In the genomic region with DNA sequence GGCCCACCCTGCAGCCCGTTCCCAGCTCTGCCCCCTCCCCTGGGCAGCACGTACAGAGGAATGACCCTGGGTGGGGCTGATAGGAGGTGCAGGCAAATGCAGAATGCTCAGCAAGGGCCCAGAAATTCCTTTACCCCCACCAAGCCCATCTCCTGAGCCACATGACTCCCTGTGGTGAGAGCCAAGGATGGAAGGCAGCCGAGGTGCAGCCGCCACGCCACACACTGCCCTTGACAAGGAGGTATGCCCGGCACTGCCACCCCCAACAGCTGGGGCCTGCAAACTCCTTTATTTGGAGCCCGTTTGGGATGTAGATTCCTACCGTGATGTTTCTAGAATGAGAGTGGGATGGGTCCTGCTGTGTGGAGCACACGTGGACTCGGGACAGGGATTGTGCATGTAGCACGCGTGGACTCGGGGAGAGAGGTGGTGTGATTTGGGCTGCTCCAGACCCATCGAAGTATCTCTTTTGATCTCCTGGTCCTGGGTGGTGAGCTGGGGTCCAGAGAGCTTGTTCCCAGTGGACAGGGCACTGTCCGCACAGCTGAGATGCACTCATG, we compare ENCODE assay signal across 25 cellular contexts. TPM values are rescaled to one million over a fixed set of nuclear protein-coding genes. Genes with fewer than 3 reads are reported as not detected.
DNase-seq lines count a peak whose midpoint lies in the region; ATAC-seq and TF ChIP-seq lines count a peak whose summit lies in the region.
"Had no signal": no experiment of that assay in that cellular context is flagged by ENCODE, and none has a peak within 500 bp of the region (broad histone marks: within the 10 kb centered on the region; RNA-seq: fewer than 3 reads in every experiment).

No MANE protein-coding gene starts in this region.

- TF ChIP-seq RAD21 in IMR-90 (IDR thresholded peaks at IDR 0.05; ENCODE audit: low read length), result no peak

- H3K9ac ChIP-seq in DND-41 (ENCODE audit: low read depth, low read length) (no peak overlapping the region), IMR-90 (ENCODE audit: low read depth, low read length) (no peak overlapping the region)
- H3K9ac ChIP-seq: GM23248, KMS-11 had no signal

- H3K9me3 ChIP-seq in DND-41 (ENCODE audit: insufficient read depth, low read length, severe bottlenecking) (no peaks in the 10 kb centered on the region), IMR-90 (ENCODE audit: control insufficient read depth, insufficient read depth, low read length) (no peaks in the 10 kb centered on the region), left ventricle myocardium inferior (replicated peaks) (no peaks in the 10 kb centered on the region), osteoblast (ENCODE audit: low read depth, low read length) (no peaks in the 10 kb centered on the region)
- H3K9me3 ChIP-seq: BE2C, SJCRH30 had no signal

- no peak overlapping the region for H2BK15ac ChIP-seq in IMR-90 (ENCODE audit: low read depth, low read length)

- H2BK5ac ChIP-seq in IMR-90 (ENCODE audit: low read depth, low read length, poor library complexity, severe bottlenecking), result no peak overlapping the region

- CTCF ChIA-PET in IMR-90 (lab: Yijun Ruan, JAX), result no interaction called here

- no peak overlapping the region for H3K14ac ChIP-seq in IMR-90 (replicated peaks; ENCODE audit: low read depth, low read length)

- H3K27me3 ChIP-seq in DND-41 (ENCODE audit: insufficient read depth, low read length, poor library complexity), result no peaks in the 10 kb centered on the region
- H3K27me3 ChIP-seq in IMR-90 (ENCODE audit: control insufficient read depth, insufficient read depth, low read length), result no peaks in the 10 kb centered on the region
- H3K27me3 ChIP-seq in left ventricle myocardium inferior (ENCODE audit: low read depth), result no peaks in the 10 kb centered on the region
- H3K27me3 ChIP-seq in osteoblast (ENCODE audit: insufficient read depth, low read length), result no peaks in the 10 kb centered on the region
- H3K27me3 ChIP-seq: BE2C, SJCRH30 had no signal

- H4K91ac ChIP-seq in IMR-90 (ENCODE audit: insufficient read depth, low read depth, low read length), result no peak overlapping the region

- no peak overlapping the region for H2AK5ac ChIP-seq in IMR-90 (ENCODE audit: low read depth, low read length)

- H3K18ac ChIP-seq in IMR-90 (ENCODE audit: low read depth, low read length), result no peak overlapping the region

- H3K79me1 ChIP-seq in IMR-90 (ENCODE audit: low read depth in 1 of 2, low read length in 2 of 2), result peaks cover 28 to 41% of the 10 kb centered on the region in 2 experiments

- BruUV-seq in IMR-90 (replicated peaks; lab: Mats Ljungman, UMichigan), result no TSS peak

- no peaks in the 10 kb centered on the region for H3K9me1 ChIP-seq in IMR-90 (ENCODE audit: insufficient read depth, low read length)

- no peak overlapping the region for H2BK20ac ChIP-seq in IMR-90 (ENCODE audit: low read depth, low read length)

- intact Hi-C loops in IMR-90 (cut with micrococcal nuclease) (no loop called here), left ventricle myocardium inferior (cut with micrococcal nuclease) (loop anchor here (5.0 to 10.0 kb wide), 2 partner anchors 187 to 325 kb away; no protein-coding TSS in a partner anchor)

- H4K20me1 ChIP-seq in DND-41 (ENCODE audit: insufficient read depth, low read length), result peaks cover 52% of the 10 kb centered on the region
- no peaks in the 10 kb centered on the region; the same call in 1 of the 2 replicates for H4K20me1 ChIP-seq in IMR-90 (ENCODE audit: insufficient read depth, low read length)
- H4K20me1 ChIP-seq in osteoblast (ENCODE audit: insufficient read depth, low read length), result no peaks in the 10 kb centered on the region

- TF ChIP-seq CTCF in DND-41 (IDR thresholded peaks at IDR 0.05; ENCODE audit: borderline replicate concordance, extremely low read depth, low read length, poor library complexity, severe bottlenecking), result no peak
- no peak for TF ChIP-seq CTCF in IMR-90 (conservative IDR thresholded peaks at IDR 0.05; ENCODE audit: low read depth, low read length)
- no peak for TF ChIP-seq CTCF in left ventricle myocardium inferior (IDR thresholded peaks at IDR 0.05; ENCODE audit: borderline replicate concordance)
- no peak for TF ChIP-seq CTCF in osteoblast (IDR thresholded peaks at IDR 0.05; ENCODE audit: extremely low read depth, low read depth, low read length)

- H4K5ac ChIP-seq in IMR-90 (ENCODE audit: low read depth, low read length), result no peak overlapping the region

- H4K8ac ChIP-seq in IMR-90 (ENCODE audit: low read depth in 2 of 2, low read length in 2 of 2), result no peak overlapping the region

- H2AK9ac ChIP-seq in IMR-90 (replicated peaks; ENCODE audit: low read depth, low read length, poor library complexity), result peak overlapping the region; percentile 76

- H2BK120ac ChIP-seq in IMR-90 (ENCODE audit: low read depth, low read length), result no peak overlapping the region

- POLR2A ChIA-PET in IMR-90 (lab: Charles Lee; ENCODE audit: unreplicated experiment), result no interaction called here

- 0 out of 2 replicates have a peak overlapping the region, but pooled peaks have one; percentile 32 for H3K27ac ChIP-seq in DND-41 (ENCODE audit: low read length)
- H3K27ac ChIP-seq in IMR-90 (ENCODE audit: insufficient read depth, low read length), result no peak overlapping the region
- peak overlapping the region; percentile 57 for H3K27ac ChIP-seq in left ventricle myocardium inferior (replicated peaks)
- no peak overlapping the region for H3K27ac ChIP-seq in osteoblast (ENCODE audit: low read depth, low read length)
- H3K27ac ChIP-seq: GM23248, KMS-11, SJCRH30 had no signal

- no peak overlapping the region for H3K4me2 ChIP-seq in DND-41 (ENCODE audit: insufficient read depth, low read length)
- H3K4me2 ChIP-seq in IMR-90 (ENCODE audit: low read depth, low read length), result no peak overlapping the region
- no peak overlapping the region for H3K4me2 ChIP-seq in osteoblast (ENCODE audit: insufficient read depth, low read length)
- H3K4me2 ChIP-seq: KMS-11 had no signal

- peaks cover 93% of the 10 kb centered on the region for H3K79me2 ChIP-seq in DND-41 (ENCODE audit: insufficient read depth, low read length)
- H3K79me2 ChIP-seq in osteoblast (ENCODE audit: insufficient read depth, low read length), result peaks cover 69% of the 10 kb centered on the region

- H3K4me3 ChIP-seq in DND-41 (ENCODE audit: low read depth in 1 of 2, low read length in 2 of 2) (no peak overlapping the region), IMR-90 (ENCODE audit: insufficient read depth, low read depth, low read length) (no peak overlapping the region), left ventricle myocardium inferior (no peak overlapping the region), osteoblast (ENCODE audit: insufficient read depth, low read length) (no peak overlapping the region)
- H3K4me3 ChIP-seq: GM12878, GM23248, SJCRH30 had no signal

- ATAC-seq in DND-41 (ENCODE audit: insufficient read depth, low read depth), result no peak
- no peak for ATAC-seq in IMR-90 (ENCODE audit: low read depth)
- ATAC-seq in GM18517 (IDR thresholded peaks at IDR 0.05; ENCODE audit: unreplicated experiment), result no peak
- ATAC-seq in HG02798 (IDR thresholded peaks at IDR 0.05; ENCODE audit: poor library complexity, unreplicated experiment), result no peak
- ATAC-seq: GM12878, Panc1 had no signal

- no peak overlapping the region for H3K56ac ChIP-seq in IMR-90 (ENCODE audit: extremely low read depth, insufficient read depth, low read length)

- TF ChIP-seq POLR2A in IMR-90 (IDR thresholded peaks at IDR 0.05; ENCODE audit: low read depth, low read length), result no peak

- 100% methylated on average over 4 of the region's 15 CpGs; no CpG with 5 or more reads in 1 of the 2 experiments for WGBS in IMR-90 (ENCODE audit: extremely low coverage in 2 of 2, insufficient read length in 1 of 2), 2 experiments

- in situ Hi-C loops in IMR-90 (cut with MboI; ENCODE audit: low sequenced_read_pairs), result loop anchor here (5.0 kb wide), 1 partner anchor 322 kb away; no protein-coding TSS in a partner anchor

- H3K4ac ChIP-seq in IMR-90 (ENCODE audit: low read depth, low read length), result no peak overlapping the region

- no peak for DNase-seq in DND-41
- no peak for DNase-seq in IMR-90
- DNase-seq in left ventricle myocardium inferior, result peak; percentile 59
- peak; percentile 64 for DNase-seq in osteoblast (ENCODE audit: insufficient read length, low spot score, missing footprints)
- DNase-seq in NCI-H524 (lab: John Stamatoyannopoulos, UW), result no peak
- DNase-seq: BE2C, COR-L47, DMS 273 treated with DMSO at 0.1 percent for 48 hours, DMS79 treated with DMSO at 0.1 percent for 48 hours, GM23248, HCEC 1CT, NCI-H1092 treated with DMSO at 0.1 percent for 48 hours, NCI-H146, NCI-H2029 treated with DMSO at 0.1 percent for 48 hours, NCI-H226, NCI-H524 treated with DMSO at 0.1 percent for 48 hours, NCI-H82 had no signal

- H3K23ac ChIP-seq in IMR-90 (ENCODE audit: low read depth, low read length), result 0 out of 2 replicates have a peak overlapping the region, but pooled peaks have one; percentile 65

- H3K4me1 ChIP-seq in DND-41 (ENCODE audit: insufficient read depth, low read length) (peaks cover 7% of the 10 kb centered on the region), IMR-90 (ENCODE audit: control insufficient read depth, insufficient read depth, low read length) (no peaks in the 10 kb centered on the region), left ventricle myocardium inferior (peaks cover 14% of the 10 kb centered on the region), osteoblast (ENCODE audit: insufficient read depth, low read length) (no peaks in the 10 kb centered on the region)
- H3K4me1 ChIP-seq: BE2C had no signal

- H3K36me3 ChIP-seq in DND-41 (ENCODE audit: insufficient read depth, low read length) (peaks cover 88% of the 10 kb centered on the region), IMR-90 (ENCODE audit: control insufficient read depth, insufficient read depth, low read length) (peaks cover 1% of the 10 kb centered on the region), left ventricle myocardium inferior (no peaks in the 10 kb centered on the region), osteoblast (ENCODE audit: insufficient read depth, low read length) (peaks cover 17% of the 10 kb centered on the region)

- dilution Hi-C loops in IMR-90 (cut with HindIII; ENCODE audit: low sequenced_read_pairs, unreplicated experiment), result no loop called here

- no peak overlapping the region for H2AFZ ChIP-seq in DND-41 (ENCODE audit: low read depth, low read length)
- H2AFZ ChIP-seq in IMR-90 (replicated peaks; ENCODE audit: low read length, poor library complexity), result no peak overlapping the region
- H2AFZ ChIP-seq in osteoblast (ENCODE audit: low read length), result no peak overlapping the region
- H2AFZ ChIP-seq: GM23248 had no signal

RNA-seq across cellular contexts. Expression of a gene that starts 12.9 kb away (rescaled TPM):
- total RNA-seq in IMR-90 (2012; rRNA removed) (5.8 and 5.9 TPM in 2 replicates), left ventricle myocardium inferior (0.25 TPM), osteoblast (1.8 and 2.1 TPM in 2 replicates)
- 15.6 and 17.1 TPM in 2 replicates for polyA plus RNA-seq in IMR-90 (2012; rRNA removed)
- 7.3 and 8.7 TPM in 2 replicates for polyA plus RNA-seq in IMR-90 (2012; cell fraction: cytosol; rRNA removed)
- polyA plus RNA-seq in IMR-90 (2012; cell fraction: nucleus; rRNA removed; ENCODE audit: low replicate concordance), result 25.4 and 35.2 TPM in 2 replicates

RNA-seq across cellular contexts. Expression of a gene that starts 25.9 kb away (rescaled TPM):
- total RNA-seq in IMR-90 (2012; rRNA removed) (19.0 and 21.7 TPM in 2 replicates), left ventricle myocardium inferior (42.0 TPM), osteoblast (18.9 and 22.1 TPM in 2 replicates)
- polyA plus RNA-seq in IMR-90 (2012; rRNA removed), result 32.7 and 36.4 TPM in 2 replicates
- 20.9 and 21.6 TPM in 2 replicates for polyA plus RNA-seq in IMR-90 (2012; cell fraction: cytosol; rRNA removed)
- 124 and 170 TPM in 2 replicates for polyA plus RNA-seq in IMR-90 (2012; cell fraction: nucleus; rRNA removed; ENCODE audit: low replicate concordance)

RNA-seq across cellular contexts. Expression of a gene that starts 41.8 kb away (rescaled TPM):
- total RNA-seq in IMR-90 (2012; rRNA removed) (52.3 and 74.2 TPM in 2 replicates), left ventricle myocardium inferior (25.4 TPM), osteoblast (25.6 and 29.3 TPM in 2 replicates)
- 43.0 and 43.6 TPM in 2 replicates for polyA plus RNA-seq in IMR-90 (2012; rRNA removed)
- polyA plus RNA-seq in IMR-90 (2012; cell fraction: cytosol; rRNA removed), result 32.5 and 46.3 TPM in 2 replicates
- polyA plus RNA-seq in IMR-90 (2012; cell fraction: nucleus; rRNA removed; ENCODE audit: low replicate concordance), result 61.7 and 68.8 TPM in 2 replicates

RNA-seq across cellular contexts. Expression of a gene that starts 46.5 kb away (rescaled TPM):
- total RNA-seq in IMR-90 (2012; rRNA removed) (not detected in 2 replicates), left ventricle myocardium inferior (0.08 TPM), osteoblast (not detected in 2 replicates)
- polyA plus RNA-seq in IMR-90 (2012; rRNA removed), result 0.02 TPM in 1 of 2 replicates, not detected in the other
- not detected in 2 replicates for polyA plus RNA-seq in IMR-90 (2012; cell fraction: cytosol; rRNA removed)
- 0.02 TPM in 1 of 2 replicates, not detected in the other for polyA plus RNA-seq in IMR-90 (2012; cell fraction: nucleus; rRNA removed; ENCODE audit: low replicate concordance)
- total RNA-seq: A673, GM12878, GM23248, HT1080 had no signal

RNA-seq across cellular contexts. Expression of a gene that starts 59.5 kb away (rescaled TPM):
- 8.9 and 11.5 TPM in 2 replicates for total RNA-seq in IMR-90 (2012; rRNA removed)
- 14.5 and 18.6 TPM in 2 replicates for polyA plus RNA-seq in IMR-90 (2012; rRNA removed)
- polyA plus RNA-seq in IMR-90 (2012; cell fraction: cytosol; rRNA removed), result 14.2 and 21.5 TPM in 2 replicates
- polyA plus RNA-seq in IMR-90 (2012; cell fraction: nucleus; rRNA removed; ENCODE audit: low replicate concordance), result 31.7 and 48.8 TPM in 2 replicates
- 6.4 TPM for total RNA-seq in left ventricle myocardium inferior
- total RNA-seq in osteoblast, result 12.7 and 15.0 TPM in 2 replicates

Comparison
In these comparisons a context has a peak if more than half of its experiments do, and no peak if none do; other contexts are left out.
1. DNase-seq: peak in left ventricle myocardium inferior (single experiment) and osteoblast (single experiment); none in DND-41 (single experiment), IMR-90 (single experiment) and NCI-H524 (0 of 2).
2. H3K27ac ChIP-seq: peak in DND-41 (single experiment) and left ventricle myocardium inferior (single experiment); none in IMR-90 (single experiment) and osteoblast (single experiment).